Comparison of ENCODE assay signal across 31 cellular contexts in the genomic region with DNA sequence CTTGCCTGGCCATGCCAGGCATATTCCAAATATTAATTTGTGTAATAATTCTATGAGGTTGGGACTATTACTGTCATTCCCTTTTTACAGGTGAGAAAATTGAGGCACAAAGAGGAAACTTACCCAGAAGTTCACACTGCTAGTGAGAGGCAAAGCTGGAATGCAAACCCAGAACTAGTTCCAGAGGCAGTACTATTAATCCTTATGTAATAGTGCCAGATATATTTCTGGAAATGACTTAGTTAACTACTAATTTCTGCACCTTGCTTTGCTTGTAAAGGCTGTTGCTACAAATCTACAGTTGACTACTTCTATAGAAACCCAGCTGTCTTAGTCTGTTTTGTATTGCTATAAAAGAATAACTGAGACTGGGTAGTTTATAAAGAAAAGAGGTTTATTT.
"Had no signal": no experiment of that assay in that cellular context is flagged by ENCODE, and none has a peak within 500 bp of the region (broad histone marks: within the 10 kb centered on the region; RNA-seq: fewer than 3 reads in every experiment).

No MANE protein-coding gene starts in this region.

- H3K36me3 ChIP-seq: adrenal gland, heart left ventricle had no signal

- H3K27ac Mint-ChIP-seq: activated CD8-positive, alpha-beta T cell treated with anti-CD3 and anti-CD28 coated beads for 36 hours; activated naive CD4-positive, alpha-beta T cell treated with anti-CD3 and anti-CD28 coated beads, Interleukin-2, amount 50 U/mL, for 24 hours; activated naive CD8-positive, alpha-beta T cell treated with anti-CD3 and anti-CD28 coated beads for 36 hours; activated naive CD8-positive, alpha-beta T cell treated with anti-CD3 and anti-CD28 coated beads, Interleukin-2, amount 50 U/mL, for 24 hours; activated T-helper 17 cell treated with anti-CD3 and anti-CD28 coated beads, Interleukin-2, amount 50 U/mL, for 72 hours; endodermal cell had no signal

- H3K27me3 Mint-ChIP-seq: activated CD4-positive, alpha-beta T cell treated with anti-CD3 and anti-CD28 coated beads for 36 hours; activated CD8-positive, alpha-beta T cell treated with anti-CD3 and anti-CD28 coated beads for 36 hours; activated naive CD4-positive, alpha-beta T cell treated with anti-CD3 and anti-CD28 coated beads, Interleukin-2, amount 50 U/mL, for 24 hours; activated naive CD8-positive, alpha-beta T cell treated with anti-CD3 and anti-CD28 coated beads for 36 hours; activated naive CD8-positive, alpha-beta T cell treated with anti-CD3 and anti-CD28 coated beads, Interleukin-2, amount 50 U/mL, for 24 hours; activated T-helper 17 cell treated with anti-CD3 and anti-CD28 coated beads, Interleukin-2, amount 50 U/mL, for 72 hours had no signal

- H3K4me3 Mint-ChIP-seq: activated CD4-positive, alpha-beta T cell treated with anti-CD3 and anti-CD28 coated beads for 36 hours; activated CD8-positive, alpha-beta T cell treated with anti-CD3 and anti-CD28 coated beads for 36 hours; activated naive CD4-positive, alpha-beta T cell treated with anti-CD3 and anti-CD28 coated beads, Interleukin-2, amount 50 U/mL, for 24 hours; activated naive CD8-positive, alpha-beta T cell treated with anti-CD3 and anti-CD28 coated beads for 36 hours; activated naive CD8-positive, alpha-beta T cell treated with anti-CD3 and anti-CD28 coated beads, Interleukin-2, amount 50 U/mL, for 24 hours; activated T-cell treated with anti-CD3 and anti-CD28 coated beads, Interleukin-2, amount 50 U/mL, for 4 hours; activated T-helper 17 cell treated with anti-CD3 and anti-CD28 coated beads, Interleukin-2, amount 50 U/mL, for 72 hours; endodermal cell had no signal

- FAIRE-seq: colon, frontal cortex had no signal

- H3K4me3 ChIP-seq: adrenal gland, body of pancreas, heart left ventricle had no signal

- H3K9me3 Mint-ChIP-seq: activated CD8-positive, alpha-beta T cell treated with anti-CD3 and anti-CD28 coated beads for 36 hours; activated naive CD4-positive, alpha-beta T cell treated with anti-CD3 and anti-CD28 coated beads, Interleukin-2, amount 50 U/mL, for 24 hours; activated naive CD8-positive, alpha-beta T cell treated with anti-CD3 and anti-CD28 coated beads, Interleukin-2, amount 50 U/mL, for 24 hours; activated T-cell treated with anti-CD3 and anti-CD28 coated beads, Interleukin-2, amount 50 U/mL, for 4 hours had no signal

- ATAC-seq: activated CD4-positive, alpha-beta T cell treated with anti-CD3 and anti-CD28 coated beads for 36 hours; activated CD8-positive, alpha-beta T cell treated with anti-CD3 and anti-CD28 coated beads for 36 hours; activated naive CD8-positive, alpha-beta T cell treated with anti-CD3 and anti-CD28 coated beads, Interleukin-2, amount 50 U/mL, for 24 hours; activated T-cell treated with anti-CD3 and anti-CD28 coated beads, Interleukin-2, amount 50 U/mL, for 4 hours; activated T-helper 17 cell treated with anti-CD3 and anti-CD28 coated beads, Interleukin-2, amount 50 U/mL, for 72 hours; body of pancreas; esophagus mucosa; heart left ventricle had no signal

- H3K9me3 ChIP-seq: adrenal gland, body of pancreas, heart left ventricle had no signal

- H3K27me3 ChIP-seq: adrenal gland, body of pancreas, heart left ventricle had no signal

- DNase-seq: activated CD4-positive, alpha-beta T cell treated with anti-CD3 and anti-CD28 coated beads for 36 hours; activated CD4-positive, alpha-beta T cell treated with anti-CD3 and anti-CD28 coated beads, Interleukin-2, amount 50 U/mL, for 1 hour; activated CD4-positive, alpha-beta T cell treated with anti-CD3 and anti-CD28 coated beads, Interleukin-2, amount 50 U/mL, for 48 hours; activated CD4-positive, CD25-positive, alpha-beta regulatory T cell; activated CD4-positive, CD25-positive, alpha-beta regulatory T cell treated with anti-CD3 and anti-CD28 coated beads, Interleukin-2, amount 50 U/mL, for 72 hours; activated CD8-positive, alpha-beta memory T cell treated with anti-CD3 and anti-CD28 coated beads for 24 hours; activated CD8-positive, alpha-beta T cell treated with anti-CD3 and anti-CD28 coated beads for 36 hours; activated effector memory CD4-positive, alpha-beta T cell treated with Interleukin-2 at 50 U/mL for 16 hours; activated gamma-delta T cell treated with Interleukin-2 at 50 U/mL for 16 hours; activated naive CD4-positive, alpha-beta T cell treated with Interleukin-2 at 50 U/mL for 16 hours; activated naive CD8-positive, alpha-beta T cell treated with anti-CD3 and anti-CD28 coated beads for 36 hours; activated naive CD8-positive, alpha-beta T cell treated with anti-CD3 and anti-CD28 coated beads, Interleukin-2, amount 50 U/mL, for 24 hours; activated T-cell treated with anti-CD3 and anti-CD28 coated beads, Interleukin-2, amount 50 U/mL, for 4 hours; adrenal gland; amygdala; aorta; body of pancreas; caudate nucleus; cortex of kidney; dermis blood vessel endothelial cell; effector CD4-positive, alpha-beta T cell; endodermal cell; foreskin fibroblast; glutamatergic neuron; heart left ventricle; T-helper 2 cell had no signal

- H3K27ac ChIP-seq: adrenal gland, body of pancreas, heart left ventricle had no signal
